Comparison of ENCODE assay signal across 8 cellular contexts in the genomic region with DNA sequence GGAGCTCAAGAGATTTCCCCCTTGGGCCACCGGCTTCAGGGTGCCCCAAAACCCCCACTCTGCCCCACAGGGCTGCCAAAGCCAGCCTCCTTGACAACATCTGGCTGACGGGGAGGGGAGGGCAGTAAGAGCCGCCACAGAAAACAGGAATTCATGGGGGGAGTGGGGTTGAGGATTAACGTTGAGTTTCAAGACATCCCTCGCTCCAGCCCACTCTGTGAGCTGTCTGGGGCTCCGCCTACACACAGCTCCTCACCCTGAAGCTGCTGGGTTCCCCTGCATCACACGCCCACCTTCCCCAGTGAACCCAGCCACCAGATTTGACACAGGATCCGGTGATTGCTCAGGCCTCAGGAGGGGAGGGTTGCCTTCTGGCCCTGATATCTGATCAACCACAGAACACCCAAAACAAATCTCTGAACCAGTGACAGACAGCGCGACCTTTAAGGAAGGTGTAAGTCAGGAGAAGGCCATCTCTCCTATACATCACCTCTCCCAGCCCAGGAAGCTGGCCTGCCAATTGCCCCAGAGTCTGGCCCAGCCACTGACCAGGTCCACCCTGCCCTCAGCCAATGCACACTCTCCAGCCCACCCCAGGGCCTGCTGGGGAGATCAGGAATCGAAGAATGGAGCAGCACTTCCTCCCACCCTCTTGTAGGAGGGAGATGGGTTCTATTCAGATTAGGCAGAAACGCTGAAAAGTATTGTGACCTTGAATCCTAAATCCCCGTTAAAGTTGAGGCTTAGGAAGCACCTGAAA.
DNase-seq lines count a peak whose midpoint lies in the region; ATAC-seq and TF ChIP-seq lines count a peak whose summit lies in the region.

No MANE protein-coding gene starts in this region.

- H3K27me3 Mint-ChIP-seq in activated CD8-positive, alpha-beta memory T cell treated with anti-CD3 and anti-CD28 coated beads, Interleukin-2, amount 10 ng/mL, durations not matched to agents 7 days and 5 days: no peaks in the 10 kb centered on the region

- CTCF ChIA-PET in activated CD8-positive, alpha-beta memory T cell treated with anti-CD3 and anti-CD28 coated beads, Interleukin-2, amount 10 ng/mL, durations not matched to agents 7 days and 5 days (lab: Charles Lee): interaction anchor here (0.8 to 2.0 kb wide), 8 partner anchors 11 to 112 kb away, joined by 3 to 8 read pairs (median 4); no protein-coding TSS in a partner anchor

- WGBS in body of pancreas, 2 donors: 77 to 82% methylated on average over 11 to 13 of the region's 13 CpGs
- 81% methylated on average over 2 of the region's 13 CpGs for WGBS in right lobe of liver (ENCODE audit: insufficient coverage, low coverage, low lambda C conversion rate, missing lambda C conversion rate)

- peaks cover 96% of the 10 kb centered on the region for H3K4me1 Mint-ChIP-seq in activated CD8-positive, alpha-beta memory T cell treated with anti-CD3 and anti-CD28 coated beads, Interleukin-2, amount 10 ng/mL, durations not matched to agents 7 days and 5 days

- DNase-seq in GM19240 (ENCODE audit: insufficient read length, low spot score): peak; percentile 77
- DNase-seq in activated CD8-positive, alpha-beta memory T cell treated with anti-CD3 and anti-CD28 coated beads, Interleukin-2, amount 10 ng/mL, durations not matched to agents 7 days and 5 days: peak; percentile 89
- peak in 2 of 3 donors; percentile 59 to 73 for DNase-seq in stimulated activated CD4-positive, alpha-beta T cell treated with anti-CD3 and anti-CD28 coated beads, Interleukin-12 subunit alpha, Interleukin-12 subunit beta, amount 100 ng/mL, for 48 hours (ENCODE audit: low read depth in 2 of 3, low spot score in 1 of 3)
- no peak for DNase-seq in effector memory CD4-positive, alpha-beta T cell
- no peak for DNase-seq in medulla oblongata (ENCODE audit: extremely low spot score)
- DNase-seq in body of pancreas: no peak
- no peak for DNase-seq in right lobe of liver

- H3K27me3 ChIP-seq in effector memory CD4-positive, alpha-beta T cell (replicated peaks; ENCODE audit: control insufficient read depth, insufficient read depth, low read length, poor library complexity, severe bottlenecking): no peaks in the 10 kb centered on the region
- no peaks in the 10 kb centered on the region for H3K27me3 ChIP-seq in body of pancreas
- no peaks in the 10 kb centered on the region for H3K27me3 ChIP-seq in right lobe of liver

- ATAC-seq in HG03060 (IDR thresholded peaks at IDR 0.05; ENCODE audit: low read depth, unreplicated experiment) (peak; percentile 56), body of pancreas (no peak), right lobe of liver (no peak)
- peak; percentile 85 for ATAC-seq in activated CD8-positive, alpha-beta memory T cell treated with anti-CD3 and anti-CD28 coated beads, Interleukin-2, amount 10 ng/mL, durations not matched to agents 7 days and 5 days

- no peaks in the 10 kb centered on the region for H3K9me3 Mint-ChIP-seq in activated CD8-positive, alpha-beta memory T cell treated with anti-CD3 and anti-CD28 coated beads, Interleukin-2, amount 10 ng/mL, durations not matched to agents 7 days and 5 days (ENCODE audit: low read depth)

- no peaks in the 10 kb centered on the region for H3K36me3 ChIP-seq in effector memory CD4-positive, alpha-beta T cell (ENCODE audit: control insufficient read depth, insufficient read depth, low read length)
- H3K36me3 ChIP-seq in body of pancreas (replicated peaks in 1 of 2; ENCODE audit: insufficient read depth in 1 of 2, low read depth in 2 of 2) (no peaks in the 10 kb centered on the region), right lobe of liver (no peaks in the 10 kb centered on the region)

- intact Hi-C loops in body of pancreas (cut with DNase I) (no loop called here), right lobe of liver (cut with DNase I) (no loop called here)

- H3K36me3 Mint-ChIP-seq in activated CD8-positive, alpha-beta memory T cell treated with anti-CD3 and anti-CD28 coated beads, Interleukin-2, amount 10 ng/mL, durations not matched to agents 7 days and 5 days: peaks cover 29% of the 10 kb centered on the region

- TF ChIP-seq CTCF in body of pancreas (IDR thresholded peaks at IDR 0.05) (no peak), right lobe of liver (IDR thresholded peaks at IDR 0.05) (no peak)

- no peak overlapping the region for H3K4me3 Mint-ChIP-seq in activated CD8-positive, alpha-beta memory T cell treated with anti-CD3 and anti-CD28 coated beads, Interleukin-2, amount 10 ng/mL, durations not matched to agents 7 days and 5 days

- H3K9me3 ChIP-seq in effector memory CD4-positive, alpha-beta T cell (ENCODE audit: control insufficient read depth, low read length): no peaks in the 10 kb centered on the region
- H3K9me3 ChIP-seq in body of pancreas: no peaks in the 10 kb centered on the region
- no peaks in the 10 kb centered on the region for H3K9me3 ChIP-seq in right lobe of liver

- no peak for TF ChIP-seq POLR2A in body of pancreas (IDR thresholded peaks at IDR 0.05)
- no peak for TF ChIP-seq POLR2A in right lobe of liver (IDR thresholded peaks at IDR 0.05)

- peaks cover 20% of the 10 kb centered on the region for H3K4me1 ChIP-seq in effector memory CD4-positive, alpha-beta T cell (ENCODE audit: control insufficient read depth, insufficient read depth, low read length, poor library complexity, severe bottlenecking)
- H3K4me1 ChIP-seq in body of pancreas: peaks cover 22% of the 10 kb centered on the region
- no peaks in the 10 kb centered on the region for H3K4me1 ChIP-seq in right lobe of liver

- peak overlapping the region; percentile 82 for H3K27ac Mint-ChIP-seq in activated CD8-positive, alpha-beta memory T cell treated with anti-CD3 and anti-CD28 coated beads, Interleukin-2, amount 10 ng/mL, durations not matched to agents 7 days and 5 days

- H3K27ac ChIP-seq in effector memory CD4-positive, alpha-beta T cell (ENCODE audit: insufficient read depth, low read length, poor library complexity, severe bottlenecking): no peak overlapping the region
- H3K27ac ChIP-seq in body of pancreas (no peak overlapping the region), right lobe of liver (no peak overlapping the region)

- no peak overlapping the region for H3K4me3 ChIP-seq in effector memory CD4-positive, alpha-beta T cell (ENCODE audit: insufficient read depth, low read depth, low read length, poor library complexity, severe bottlenecking)
- H3K4me3 ChIP-seq in body of pancreas (no peak overlapping the region), right lobe of liver (no peak overlapping the region)

Comparison
In these comparisons a context has a peak if more than half of its experiments do, and no peak if none do; other contexts are left out.
1. DNase-seq: peak in GM19240 (single experiment), activated CD8-positive, alpha-beta memory T cell treated with anti-CD3 and anti-CD28 coated beads, Interleukin-2, amount 10 ng/mL, durations not matched to agents 7 days and 5 days (single experiment) and stimulated activated CD4-positive, alpha-beta T cell treated with anti-CD3 and anti-CD28 coated beads, Interleukin-12 subunit alpha, Interleukin-12 subunit beta, amount 100 ng/mL, for 48 hours (2 of 3); none in effector memory CD4-positive, alpha-beta T cell (0 of 3), medulla oblongata (single experiment), body of pancreas (0 of 4) and right lobe of liver (0 of 3).
2. ATAC-seq: peak in HG03060 (single experiment) and activated CD8-positive, alpha-beta memory T cell treated with anti-CD3 and anti-CD28 coated beads, Interleukin-2, amount 10 ng/mL, durations not matched to agents 7 days and 5 days (single experiment); none in body of pancreas (single experiment) and right lobe of liver (0 of 4).